Comparison of ENCODE assay signal across 2 cellular contexts in the genomic region with DNA sequence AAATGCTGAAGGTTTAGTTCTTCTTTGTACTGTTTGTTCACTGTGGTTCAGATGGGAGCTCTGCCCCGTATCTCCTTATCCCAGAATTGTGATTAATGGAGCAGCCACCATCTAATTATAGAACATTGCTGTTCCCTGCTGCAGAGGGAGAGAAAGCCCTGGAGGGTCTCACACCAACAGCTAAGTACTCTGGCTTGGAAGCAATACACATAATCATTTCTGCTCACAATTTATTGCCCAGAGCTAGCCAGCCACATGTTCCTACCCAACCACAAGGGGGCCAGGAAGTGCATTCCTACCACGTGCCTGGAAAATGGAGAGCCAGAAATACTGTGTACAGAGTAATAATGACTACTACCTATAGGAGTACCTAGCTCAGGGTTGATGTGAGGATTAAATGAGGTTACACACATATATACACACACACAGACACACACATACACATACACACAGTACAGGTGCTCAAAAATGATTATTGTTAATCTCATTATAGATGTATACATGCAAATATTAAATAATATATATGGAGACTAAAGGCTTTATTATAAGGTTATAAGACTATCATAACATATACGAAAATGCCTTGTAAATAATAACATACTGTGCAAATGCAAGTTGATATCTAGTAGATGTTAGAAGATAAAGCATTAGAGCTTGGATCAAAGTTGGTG.
TF ChIP-seq lines count a peak whose summit lies in the region.

No MANE protein-coding gene starts in this region.

TF ChIP-seq in Ishikawa, 13 proteins besides CTCF, POLR2A, EP300 and RAD21 (continued from another document):
- TF ChIP-seq TEAD4 (IDR thresholded peaks at IDR 0.05) (peak; percentile 51), TCF12 (IDR thresholded peaks at IDR 0.05; ENCODE audit: low read depth) (no peak), NFIC (IDR thresholded peaks at IDR 0.05) (no peak), MAX (IDR thresholded peaks at IDR 0.05) (peak; percentile 78)
- TF ChIP-seq, protein P1, sequence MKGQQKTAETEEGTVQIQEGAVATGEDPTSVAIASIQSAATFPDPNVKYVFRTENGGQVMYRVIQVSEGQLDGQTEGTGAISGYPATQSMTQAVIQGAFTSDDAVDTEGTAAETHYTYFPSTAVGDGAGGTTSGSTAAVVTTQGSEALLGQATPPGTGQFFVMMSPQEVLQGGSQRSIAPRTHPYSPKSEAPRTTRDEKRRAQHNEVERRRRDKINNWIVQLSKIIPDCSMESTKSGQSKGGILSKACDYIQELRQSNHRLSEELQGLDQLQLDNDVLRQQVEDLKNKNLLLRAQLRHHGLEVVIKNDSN (IDR thresholded peaks at IDR 0.05), result peak; percentile 71; the same call in 1 of the 2 replicates
TF ChIP-seq in Ishikawa: peak in this region for 3.

TF ChIP-seq in GM12878, 131 proteins besides CTCF, POLR2A, EP300 and RAD21:
- TF ChIP-seq SMC3 (IDR thresholded peaks at IDR 0.05; ENCODE audit: borderline replicate concordance, low read length) (no peak), HDGF (IDR thresholded peaks at IDR 0.05) (no peak), ZNF687 (IDR thresholded peaks at IDR 0.05) (no peak), PBX3 (IDR thresholded peaks at IDR 0.05; ENCODE audit: insufficient replicate concordance, low read depth, low read length) (no peak), PML (IDR thresholded peaks at IDR 0.05; ENCODE audit: low read length) (no peak), MTA3 (IDR thresholded peaks at IDR 0.05; ENCODE audit: borderline replicate concordance, low read length) (no peak), KDM1A (IDR thresholded peaks at IDR 0.05; ENCODE audit: borderline replicate concordance) (no peak), FOXK2 (IDR thresholded peaks at IDR 0.05) (no peak), CEBPZ (IDR thresholded peaks at IDR 0.05; ENCODE audit: low read depth, low read length) (no peak), PAX8 (IDR thresholded peaks at IDR 0.05) (no peak), BCL3 (IDR thresholded peaks at IDR 0.05; ENCODE audit: borderline replicate concordance, insufficient read depth, low read depth, low read length, poor library complexity, severe bottlenecking) (no peak), ZNF274 (IDR thresholded peaks at IDR 0.05; ENCODE audit: insufficient read depth, insufficient read length) (no peak), RUNX3 (IDR thresholded peaks at IDR 0.05; ENCODE audit: low read length) (no peak), CREB1 (IDR thresholded peaks at IDR 0.05; ENCODE audit: low read depth) (no peak)
TF ChIP-seq in GM12878: peak in this region for 0.
